In the genomic region with DNA sequence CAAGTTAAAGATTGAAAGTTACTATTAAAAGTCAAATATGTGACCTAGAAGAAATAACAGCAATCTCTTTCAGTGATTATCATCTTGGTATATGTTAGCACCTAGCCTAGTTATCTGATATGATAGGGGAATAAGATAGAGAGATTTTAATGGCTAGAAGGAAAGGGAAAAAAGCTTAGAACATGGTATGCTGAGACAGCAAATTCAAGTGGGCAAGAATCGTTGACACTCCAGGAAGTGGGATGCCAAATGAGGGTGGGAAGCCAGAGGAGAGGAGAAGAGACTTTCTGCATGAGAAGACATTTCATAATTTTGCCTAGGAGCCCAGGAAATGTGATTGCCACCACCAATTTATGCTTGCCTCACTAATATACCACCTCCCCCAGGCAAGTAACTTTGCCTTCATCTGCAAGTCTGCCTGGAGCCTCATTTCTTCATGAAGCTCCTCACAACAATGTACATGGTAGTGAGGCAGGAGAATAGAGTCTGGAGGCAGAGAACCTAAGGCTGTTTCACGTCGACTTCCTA, we compare ENCODE assay signal across 18 cellular contexts.
DNase-seq lines count a peak whose midpoint lies in the region; ATAC-seq and TF ChIP-seq lines count a peak whose summit lies in the region.
"Had no signal": no experiment of that assay in that cellular context is flagged by ENCODE, and none has a peak within 500 bp of the region (broad histone marks: within the 10 kb centered on the region; RNA-seq: fewer than 3 reads in every experiment).

No MANE protein-coding gene starts in this region.

- H3K9me1 ChIP-seq in IMR-90 (ENCODE audit: insufficient read depth, low read length) = no peaks in the 10 kb centered on the region

- no peak overlapping the region for H2BK5ac ChIP-seq in IMR-90 (ENCODE audit: low read depth, low read length, poor library complexity, severe bottlenecking)

- TF ChIP-seq CTCF in IMR-90 (conservative IDR thresholded peaks at IDR 0.05; ENCODE audit: low read depth, low read length) (no peak), hepatocyte (IDR thresholded peaks at IDR 0.05; ENCODE audit: poor library complexity) (no peak)

- H3K36me3 ChIP-seq in IMR-90 (ENCODE audit: control insufficient read depth, insufficient read depth, low read length) = no peaks in the 10 kb centered on the region
- no peaks in the 10 kb centered on the region for H3K36me3 ChIP-seq in hepatocyte (replicated peaks; ENCODE audit: insufficient read depth, low read depth)
- H3K36me3 ChIP-seq: BLaER1, HAP-1 had no signal

- in situ Hi-C loops in IMR-90 (cut with MboI; ENCODE audit: low sequenced_read_pairs) = no loop called here

- intact Hi-C loops in IMR-90 (cut with micrococcal nuclease) = no loop called here

- WGBS in IMR-90 (ENCODE audit: extremely low coverage in 2 of 2, insufficient read length in 1 of 2), 2 experiments = no CpG with 5 or more reads among the region's 3 CpGs
- WGBS in hepatocyte (ENCODE audit: low lambda C conversion rate, missing lambda C conversion rate) = 81% methylated on average over 3 of the region's 3 CpGs

- no peak overlapping the region for H4K91ac ChIP-seq in IMR-90 (ENCODE audit: insufficient read depth, low read depth, low read length)

- no peak overlapping the region for H3K4ac ChIP-seq in IMR-90 (ENCODE audit: low read depth, low read length)

- TF ChIP-seq RAD21 in IMR-90 (IDR thresholded peaks at IDR 0.05; ENCODE audit: low read length) = no peak

- H3K27ac ChIP-seq in IMR-90 (ENCODE audit: insufficient read depth, low read length) = no peak overlapping the region
- H3K27ac ChIP-seq in hepatocyte = peak overlapping the region; percentile 6
- H3K27ac ChIP-seq: BLaER1, GM23248 had no signal

- no peaks in the 10 kb centered on the region for H3K27me3 ChIP-seq in IMR-90 (ENCODE audit: control insufficient read depth, insufficient read depth, low read length)
- H3K27me3 ChIP-seq in hepatocyte = no peaks in the 10 kb centered on the region
- H3K27me3 ChIP-seq: BLaER1 had no signal

- H3K9ac ChIP-seq in IMR-90 (ENCODE audit: low read depth, low read length) = no peak overlapping the region
- H3K9ac ChIP-seq: BLaER1, GM23248 had no signal

- H3K14ac ChIP-seq in IMR-90 (replicated peaks; ENCODE audit: low read depth, low read length) = no peak overlapping the region

- no peak overlapping the region for H2AK9ac ChIP-seq in IMR-90 (replicated peaks; ENCODE audit: low read depth, low read length, poor library complexity)

- no TSS peak for BruUV-seq in IMR-90 (replicated peaks; lab: Mats Ljungman, UMichigan)

- POLR2A ChIA-PET in IMR-90 (lab: Charles Lee; ENCODE audit: unreplicated experiment) = no interaction called here

- H4K20me1 ChIP-seq in IMR-90 (ENCODE audit: insufficient read depth, low read length) (no peaks in the 10 kb centered on the region), hepatocyte (ENCODE audit: insufficient read depth, poor library complexity, severe bottlenecking) (no peaks in the 10 kb centered on the region)
- H4K20me1 ChIP-seq: BLaER1 had no signal

- no peak overlapping the region for H2BK20ac ChIP-seq in IMR-90 (ENCODE audit: low read depth, low read length)

- no peak overlapping the region for H3K56ac ChIP-seq in IMR-90 (ENCODE audit: extremely low read depth, insufficient read depth, low read length)

- no peaks in the 10 kb centered on the region for H3K79me2 ChIP-seq in hepatocyte

- no peak overlapping the region for H2BK120ac ChIP-seq in IMR-90 (ENCODE audit: low read depth, low read length)

- H3K4me1 ChIP-seq in IMR-90 (ENCODE audit: control insufficient read depth, insufficient read depth, low read length) (peaks cover 2% of the 10 kb centered on the region; the same call in 1 of the 2 replicates), hepatocyte (ENCODE audit: insufficient read depth) (peaks cover 9% of the 10 kb centered on the region)
- H3K4me1 ChIP-seq: BLaER1, HAP-1 had no signal

- H3K79me1 ChIP-seq in IMR-90 (ENCODE audit: low read depth in 1 of 2, low read length in 2 of 2) = no peaks in the 10 kb centered on the region

- no peak overlapping the region for H2AK5ac ChIP-seq in IMR-90 (ENCODE audit: low read depth, low read length)

- H4K8ac ChIP-seq in IMR-90 (ENCODE audit: low read depth in 2 of 2, low read length in 2 of 2) = no peak overlapping the region

- no peak for TF ChIP-seq POLR2A in IMR-90 (IDR thresholded peaks at IDR 0.05; ENCODE audit: low read depth, low read length)

- H4K5ac ChIP-seq in IMR-90 (ENCODE audit: low read depth, low read length) = no peak overlapping the region

- H3K18ac ChIP-seq in IMR-90 (ENCODE audit: low read depth, low read length) = no peak overlapping the region

- no peak overlapping the region for H2AFZ ChIP-seq in IMR-90 (replicated peaks; ENCODE audit: low read length, poor library complexity)
- no peak overlapping the region for H2AFZ ChIP-seq in hepatocyte
- H2AFZ ChIP-seq: GM23248 had no signal

- peak; percentile 46 to 55 for DNase-seq in AML-193 (lab: John Stamatoyannopoulos, UW)
- DNase-seq in IMR-90 = no peak
- DNase-seq in hepatocyte (ENCODE audit: low spot score) = no peak
- DNase-seq: ACHN; CD8-positive, alpha-beta T cell; DMS 273 treated with DMSO at 0.1 percent for 48 hours; DMS53; DND-41; EL; GM23248; Karpas-422; KBM-7 had no signal

- H3K9me2 ChIP-seq in hepatocyte (replicated peaks; ENCODE audit: insufficient read depth) = no peaks in the 10 kb centered on the region

- H3K9me3 ChIP-seq in IMR-90 (ENCODE audit: control insufficient read depth, insufficient read depth, low read length) = no peaks in the 10 kb centered on the region
- H3K9me3 ChIP-seq in hepatocyte (ENCODE audit: low read depth) = no peaks in the 10 kb centered on the region
- H3K9me3 ChIP-seq: BLaER1, HAP-1 had no signal

- H3K4me2 ChIP-seq in IMR-90 (ENCODE audit: low read depth, low read length) = no peak overlapping the region
- H3K4me2 ChIP-seq in hepatocyte = no peak overlapping the region
- H3K4me2 ChIP-seq: BLaER1 had no signal

- no peak overlapping the region for H2BK15ac ChIP-seq in IMR-90 (ENCODE audit: low read depth, low read length)

- dilution Hi-C loops in IMR-90 (cut with HindIII; ENCODE audit: low sequenced_read_pairs, unreplicated experiment) = no loop called here

- H3K4me3 ChIP-seq in IMR-90 (ENCODE audit: insufficient read depth, low read depth, low read length) = no peak overlapping the region
- H3K4me3 ChIP-seq in hepatocyte = no peak overlapping the region
- H3K4me3 ChIP-seq: BLaER1, GM12878, GM23248, HAP-1 had no signal

- ATAC-seq in IMR-90 (ENCODE audit: low read depth) (no peak), GM18517 (IDR thresholded peaks at IDR 0.05; ENCODE audit: unreplicated experiment) (no peak), GM19455 (IDR thresholded peaks at IDR 0.05; ENCODE audit: unreplicated experiment) (no peak), HG03469 (IDR thresholded peaks at IDR 0.05; ENCODE audit: unreplicated experiment) (no peak)
- ATAC-seq: CD8-positive, alpha-beta T cell; GM12878 had no signal

- H3K23ac ChIP-seq in IMR-90 (ENCODE audit: low read depth, low read length) = no peak overlapping the region

- CTCF ChIA-PET in IMR-90 (lab: Yijun Ruan, JAX) = interaction anchor here (0.6 to 0.8 kb wide), 2 partner anchors 190 to 803 kb away, joined by 3 read pairs; partner anchors contain the start of gene IGFBP5

TF ChIP-seq in IMR-90, 13 proteins besides CTCF, POLR2A, EP300 and RAD21:
- TF ChIP-seq MAFK (IDR thresholded peaks at IDR 0.05; ENCODE audit: low read depth, low read length) (peak; percentile 75), NFE2L2 (IDR thresholded peaks at IDR 0.05; ENCODE audit: low read depth, low read length) (no peak)

Comparison
In these comparisons a context has a peak if more than half of its experiments do, and no peak if none do; other contexts are left out.
1. DNase-seq: peak in AML-193 (2 of 2); none in IMR-90 (single experiment) and hepatocyte (single experiment).